ENCODE assay signal across 8 cellular contexts in genomic region chr15:66356359-66357236, GRCh38. TPM values are rescaled to one million over a fixed set of nuclear protein-coding genes. Genes with fewer than 3 reads are reported as not detected.
DNase-seq lines count a peak whose midpoint lies in the region; ATAC-seq and TF ChIP-seq lines count a peak whose summit lies in the region.

Gene TIPIN, minus strand, starts transcription at chr15:66356685. Its CDS starts 3,738 bp downstream, at chr15:66352947.

- H3K27ac ChIP-seq in angular gyrus (ENCODE audit: low read depth, low read length) (peak within 1 kb of the TSS; percentile 45), prostate gland (peak within 1 kb of the TSS; percentile 56 to 70), urinary bladder (ENCODE audit: low read depth) (no peak within 1 kb of the TSS)

- ATAC-seq in GM18502 (IDR thresholded peaks at IDR 0.05; ENCODE audit: poor library complexity, unreplicated experiment) = peak; percentile 89
- peak; percentile 86 for ATAC-seq in HG02943 (IDR thresholded peaks at IDR 0.05; ENCODE audit: low read depth, unreplicated experiment)
- ATAC-seq in T-helper 17 cell = peak; percentile 96
- peak; percentile 100 for ATAC-seq in left ventricle myocardium superior

- TF ChIP-seq CTCF in prostate gland (IDR thresholded peaks at IDR 0.05) = no peak

- peak within 1 kb of the TSS; percentile 100 for H3K4me3 Mint-ChIP-seq in T-helper 17 cell

- H3K9me3 ChIP-seq in T-helper 17 cell (ENCODE audit: control insufficient read depth, low read length, poor library complexity, severe bottlenecking) = no peaks in the 10 kb centered on the region
- H3K9me3 ChIP-seq in prostate gland = no peaks in the 10 kb centered on the region

- peak; percentile 24 for TF ChIP-seq POLR2A in prostate gland (IDR thresholded peaks at IDR 0.05)

- H3K4me1 Mint-ChIP-seq in T-helper 17 cell = peaks cover 18% of the 10 kb centered on the region

- peak within 1 kb of the TSS; percentile 98 for H3K27ac Mint-ChIP-seq in T-helper 17 cell

- H3K36me3 ChIP-seq in prostate gland (no peaks in the 10 kb centered on the region), urinary bladder (ENCODE audit: insufficient read depth) (no peaks in the 10 kb centered on the region)

- DNase-seq in NCI-H187 (lab: John Stamatoyannopoulos, UW) (peak; percentile 29 to 69), T-helper 17 cell (peak; percentile 95 to 97 (median 95)), left ventricle myocardium superior (peak; percentile 97), prostate gland (ENCODE audit: low spot score) (peak; percentile 90)

- H3K27me3 Mint-ChIP-seq in T-helper 17 cell = no peaks in the 10 kb centered on the region

- 8% methylated on average over 51 of the region's 51 CpGs for WGBS in prostate gland
- WGBS in urinary bladder = 7% methylated on average over 51 of the region's 51 CpGs

- H3K4me1 ChIP-seq in prostate gland (replicated peaks) (no peaks in the 10 kb centered on the region), urinary bladder (ENCODE audit: insufficient read depth) (no peaks in the 10 kb centered on the region)

- no peaks in the 10 kb centered on the region for H3K27me3 ChIP-seq in prostate gland (replicated peaks; ENCODE audit: insufficient read depth)

- intact Hi-C loops in left ventricle myocardium superior (cut with micrococcal nuclease) (no loop called here), prostate gland (cut with DNase I) (loop anchor here (2.0 kb wide), 1 partner anchor 30 kb away; the partner anchor contains the start of gene MAP2K1)

- H3K36me3 Mint-ChIP-seq in T-helper 17 cell (ENCODE audit: low read depth) = peaks cover 2% of the 10 kb centered on the region

- H3K4me3 ChIP-seq in prostate gland = peak within 1 kb of the TSS; percentile 50 to 53
- H3K4me3 ChIP-seq in urinary bladder (ENCODE audit: low read depth, low read length) = peak within 1 kb of the TSS; percentile 61

RNA-seq across cellular contexts. Expression of gene TIPIN, which starts in this region (rescaled TPM):
- total RNA-seq in T-helper 17 cell (1 to 10 TPM; 2.9 to 4.2 TPM), left ventricle myocardium superior (4.0 TPM), prostate gland (10 to 100 TPM in 1 of 2 donors, 1 to 10 TPM in 1; 8.0 to 20.1 TPM), urinary bladder (13.5 TPM)
- 3.7 TPM for polyA plus RNA-seq in urinary bladder
